8 cellular contexts compared by ENCODE assay signal in genomic region chr5:1009359-1010180, GRCh38. TPM values are rescaled to one million over a fixed set of nuclear protein-coding genes. Genes with fewer than 3 reads are reported as not detected.
DNase-seq lines count a peak whose midpoint lies in the region; ATAC-seq and TF ChIP-seq lines count a peak whose summit lies in the region.

No MANE protein-coding gene starts in this region.

- no peaks in the 10 kb centered on the region for H3K9me3 Mint-ChIP-seq in neural progenitor cell

- peaks cover 29% of the 10 kb centered on the region for H3K27me3 Mint-ChIP-seq in neural progenitor cell (ENCODE audit: insufficient read depth, low read depth)

- H3K4me2 ChIP-seq in BLaER1 treated with 17β-estradiol and CSF1 and Interleukin-3, amounts not matched to agents 10 nM and 100 nM: peak overlapping the region; percentile 97 to 100 (median 99)
- peak overlapping the region; percentile 97 for H3K4me2 ChIP-seq in neural progenitor cell

- H3K36me3 ChIP-seq in BLaER1 treated with 17β-estradiol and CSF1 and Interleukin-3, amounts not matched to agents 10 nM and 100 nM: 0 out of 22 replicates have a peak, but pooled peaks cover 0 to 10% (median 0%) of the 10 kb centered on the region in 11 experiments
- H3K36me3 ChIP-seq in MG63 (peaks cover 3% of the 10 kb centered on the region; the same call in 1 of the 2 replicates), neural progenitor cell (no peaks in the 10 kb centered on the region)

- ATAC-seq in HG03565 (IDR thresholded peaks at IDR 0.05; ENCODE audit: unreplicated experiment): no peak

- H4K20me1 ChIP-seq in BLaER1 treated with 17β-estradiol and CSF1 and Interleukin-3, amounts not matched to agents 10 nM and 100 nM: peaks cover 0 to 87% (median 55%) of the 10 kb centered on the region in 11 experiments; a peak in 18 of 22 replicates
- peaks cover 17% of the 10 kb centered on the region for H4K20me1 ChIP-seq in neural progenitor cell (ENCODE audit: low read depth)

- H3K4me1 Mint-ChIP-seq in neural progenitor cell: peaks cover 16% of the 10 kb centered on the region

- no peaks in the 10 kb centered on the region for H3K79me2 ChIP-seq in neural progenitor cell (ENCODE audit: low read depth)

- peak; percentile 13 for DNase-seq in MG63
- DNase-seq in fibroblast of mammary gland (ENCODE audit: low read depth): no peak
- peak; percentile 37 for DNase-seq in neural progenitor cell (ENCODE audit: low spot score)
- DNase-seq in SKM-1 (lab: John Stamatoyannopoulos, UW; ENCODE audit: unreplicated experiment): no peak
- DNase-seq in GM13977 (ENCODE audit: low spot score): no peak
- DNase-seq in D341Med (ENCODE audit: low spot score): no peak

- in situ Hi-C loops in GM13977 (cut with MboI; ENCODE audit: low pct_unique_long_range_greater_than_20kb, low sequenced_read_pairs, unreplicated experiment): no loop called here

- H3F3A ChIP-seq in neural progenitor cell (ENCODE audit: low read depth): peaks cover 5% of the 10 kb centered on the region

- no peak for TF ChIP-seq CTCF in fibroblast of mammary gland (conservative IDR thresholded peaks at IDR 0.05; ENCODE audit: control insufficient read depth, insufficient read depth, low read depth, low read length)
- no peak for TF ChIP-seq CTCF in neural progenitor cell (IDR thresholded peaks at IDR 0.05)
- no peak for TF ChIP-seq CTCF in GM13977 (IDR thresholded peaks at IDR 0.05; ENCODE audit: extremely low read depth, insufficient read depth, missing control alignments)

- peak overlapping the region; percentile 46 to 74 (median 63) for H3K4me3 ChIP-seq in BLaER1 treated with 17β-estradiol and CSF1 and Interleukin-3, amounts not matched to agents 10 nM and 100 nM
- H3K4me3 ChIP-seq in MG63 (peak overlapping the region; percentile 43), fibroblast of mammary gland (ENCODE audit: control insufficient read depth, low read depth, low read length) (peak overlapping the region; percentile 10), neural progenitor cell (peak overlapping the region; percentile 60)

- H3K27me3 ChIP-seq in BLaER1 treated with 17β-estradiol and CSF1 and Interleukin-3, amounts not matched to agents 10 nM and 100 nM: peaks cover 40 to 78% (median 54%) of the 10 kb centered on the region in 11 experiments
- H3K27me3 ChIP-seq in MG63 (peaks cover 16% of the 10 kb centered on the region), neural progenitor cell (peaks cover 75% of the 10 kb centered on the region)

- H3K4me1 ChIP-seq in BLaER1 treated with 17β-estradiol and CSF1 and Interleukin-3, amounts not matched to agents 10 nM and 100 nM: peaks cover 34 to 96% (median 93%) of the 10 kb centered on the region in 10 experiments
- H3K4me1 ChIP-seq in neural progenitor cell: peaks cover 8% of the 10 kb centered on the region

- no peaks in the 10 kb centered on the region for H3K9me3 ChIP-seq in BLaER1 treated with 17β-estradiol and CSF1 and Interleukin-3, amounts not matched to agents 10 nM and 100 nM (replicated peaks in 1 of 11)
- H3K9me3 ChIP-seq in MG63: no peaks in the 10 kb centered on the region
- H3K9me3 ChIP-seq in neural progenitor cell (ENCODE audit: low read depth): no peaks in the 10 kb centered on the region

- H3K36me3 Mint-ChIP-seq in neural progenitor cell: peaks cover 1% of the 10 kb centered on the region

- no peak overlapping the region for H2AFZ ChIP-seq in neural progenitor cell (replicated peaks)

- no peak overlapping the region for H3K27ac Mint-ChIP-seq in neural progenitor cell

- peak overlapping the region in 10 of 11 experiments; percentile 46 to 80 (median 58); a peak in 18 of 22 replicates for H3K9ac ChIP-seq in BLaER1 treated with 17β-estradiol and CSF1 and Interleukin-3, amounts not matched to agents 10 nM and 100 nM
- no peak overlapping the region for H3K9ac ChIP-seq in neural progenitor cell

- peak overlapping the region in 3 of 11 experiments; percentile 40 to 65 (median 55); a peak in 5 of 22 replicates for H3K27ac ChIP-seq in BLaER1 treated with 17β-estradiol and CSF1 and Interleukin-3, amounts not matched to agents 10 nM and 100 nM
- H3K27ac ChIP-seq in neural progenitor cell: no peak overlapping the region

- peak overlapping the region; percentile 84 for H3K4me3 Mint-ChIP-seq in neural progenitor cell

RNA-seq across cellular contexts. Expression of gene NKD2, which starts 1.0 kb away (rescaled TPM):
- 3.4 and 5.7 TPM in 2 replicates for total RNA-seq in MG63 (2014; rRNA removed; shearing (Covaris generic); ENCODE audit: low replicate concordance)
- total RNA-seq in neural progenitor cell (ENCODE audit: low replicate concordance): 1.3 and 3.2 TPM in 2 replicates

Comparison
In these comparisons a context has a peak if more than half of its experiments do, and no peak if none do; other contexts are left out.
1. H3K4me3 ChIP-seq: peak in every context shown above with its lines; median percentile 63 in BLaER1 treated with 17β-estradiol and CSF1 and Interleukin-3, amounts not matched to agents 10 nM and 100 nM; 60 in neural progenitor cell; 43 in MG63; 10 in fibroblast of mammary gland.
2. DNase-seq: peak in MG63 (single experiment) and neural progenitor cell (single experiment); none in fibroblast of mammary gland (single experiment), SKM-1 (single experiment), GM13977 (single experiment) and D341Med (single experiment).